31 cellular contexts compared by ENCODE assay signal in the genomic region with DNA sequence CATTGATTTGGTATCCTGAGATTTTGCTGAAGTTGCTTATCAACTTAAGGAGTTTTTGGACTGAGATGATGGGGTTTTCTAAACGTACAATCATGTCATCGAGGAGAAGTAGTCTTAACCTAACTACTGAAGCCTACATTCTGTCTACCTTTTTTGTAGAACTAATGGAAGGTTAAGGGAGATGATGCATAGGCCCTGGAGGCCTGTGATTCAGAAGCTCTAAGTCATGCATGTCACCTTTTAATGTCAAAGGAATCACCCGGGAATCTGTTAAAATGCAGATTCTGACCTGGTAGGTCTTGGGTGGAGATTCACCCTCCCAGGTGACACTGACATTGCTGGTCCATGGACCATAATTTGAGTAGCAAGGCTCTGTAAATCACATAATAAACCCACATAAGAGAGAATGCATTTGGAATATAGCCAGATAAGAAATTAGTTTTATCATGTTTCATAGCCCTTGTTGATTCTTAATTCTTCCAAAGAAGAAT.
"Had no signal": no experiment of that assay in that cellular context is flagged by ENCODE, and none has a peak within 500 bp of the region (broad histone marks: within the 10 kb centered on the region; RNA-seq: fewer than 3 reads in every experiment).

No MANE protein-coding gene starts in this region.

- DNase-seq: activated CD4-positive, alpha-beta memory T cell treated with anti-CD3 and anti-CD28 coated beads, Interleukin-2, amount 10 ng/mL, durations not matched to agents 7 days and 5 days; activated CD4-positive, alpha-beta T cell treated with anti-CD3 and anti-CD28 coated beads, Interleukin-2, amount 10 ng/mL, durations not matched to agents 24 days and 14 days; activated CD4-positive, CD25-positive, alpha-beta regulatory T cell treated with anti-CD3 and anti-CD28 coated beads, Interleukin-2, amount 50 U/mL, for 72 hours; activated CD8-positive, alpha-beta memory T cell treated with anti-CD3 and anti-CD28 coated beads, Interleukin-2, amount 50 U/mL, for 48 hours; activated naive CD8-positive, alpha-beta T cell treated with anti-CD3 and anti-CD28 coated beads, Interleukin-2, amount 50 U/mL, for 24 hours; activated T-cell treated with anti-CD3 and anti-CD28 coated beads, Interleukin-2, amount 50 U/mL, for 24 hours; amygdala; dermis blood vessel endothelial cell; effector CD4-positive, alpha-beta T cell; head of caudate nucleus; hippocampal formation; left colon; naive B cell; nephron progenitor cell; ovary; stimulated activated CD4-positive, alpha-beta T cell treated with anti-CD3 and anti-CD28 coated beads, Interleukin-15, amount 100 ng/mL, for 24 hours; stimulated activated CD4-positive, alpha-beta T cell treated with anti-CD3 and anti-CD28 coated beads, Interleukin-2, amount 100 ng/mL, for 24 hours; stimulated activated naive B cell treated with anti-CD40 and anti-IgM and Interleukin-4, amounts not matched to agents 10 μg/mL and 1 μg/mL and 100 μg/mL, for 72 hours; stomach; T-helper 17 cell; T1000; thyroid gland; upper lobe of left lung had no signal

- H3K4me1 Mint-ChIP-seq: activated CD4-positive, alpha-beta memory T cell treated with anti-CD3 and anti-CD28 coated beads, Interleukin-2, amount 10 ng/mL, durations not matched to agents 7 days and 5 days; activated CD4-positive, alpha-beta T cell treated with anti-CD3 and anti-CD28 coated beads, Interleukin-2, amount 10 ng/mL, durations not matched to agents 24 days and 14 days; activated naive CD4-positive, alpha-beta T cell treated with anti-CD3 and anti-CD28 coated beads, Interleukin-2, amount 50 U/mL, for 24 hours; activated naive CD8-positive, alpha-beta T cell treated with anti-CD3 and anti-CD28 coated beads, Interleukin-2, amount 50 U/mL, for 24 hours; central memory CD8-positive, alpha-beta T cell; mesothelial cell of epicardium; naive B cell; nephron progenitor cell; stimulated activated naive B cell treated with anti-CD40 and anti-IgM and Interleukin-4, amounts not matched to agents 10 μg/mL and 1 μg/mL and 100 μg/mL, for 72 hours had no signal

- H3K36me3 ChIP-seq: ovary had no signal

- H3K4me3 Mint-ChIP-seq: activated CD4-positive, alpha-beta memory T cell treated with anti-CD3 and anti-CD28 coated beads, Interleukin-2, amount 10 ng/mL, durations not matched to agents 7 days and 5 days; activated CD4-positive, alpha-beta T cell treated with anti-CD3 and anti-CD28 coated beads, Interleukin-2, amount 10 ng/mL, durations not matched to agents 24 days and 14 days; activated naive CD4-positive, alpha-beta T cell treated with anti-CD3 and anti-CD28 coated beads, Interleukin-2, amount 50 U/mL, for 24 hours; activated naive CD8-positive, alpha-beta T cell treated with anti-CD3 and anti-CD28 coated beads, Interleukin-2, amount 50 U/mL, for 24 hours; activated T-cell treated with anti-CD3 and anti-CD28 coated beads, Interleukin-2, amount 50 U/mL, for 24 hours; central memory CD8-positive, alpha-beta T cell; mesothelial cell of epicardium; naive B cell; nephron progenitor cell; stimulated activated naive B cell treated with anti-CD40 and anti-IgM and Interleukin-4, amounts not matched to agents 10 μg/mL and 1 μg/mL and 100 μg/mL, for 72 hours; T-helper 17 cell had no signal

- H3K27ac ChIP-seq: breast epithelium, epithelial cell of prostate, gastroesophageal sphincter, ovary, prostate gland, stomach, thyroid gland, upper lobe of left lung, vagina had no signal

- H3K27me3 ChIP-seq: breast epithelium, gastroesophageal sphincter, ovary, stomach, thyroid gland, upper lobe of left lung, vagina had no signal

- ATAC-seq: activated naive CD8-positive, alpha-beta T cell treated with anti-CD3 and anti-CD28 coated beads, Interleukin-2, amount 50 U/mL, for 24 hours; gastroesophageal sphincter; left colon; stimulated activated naive B cell treated with anti-CD40 and anti-IgM and Interleukin-4, amounts not matched to agents 10 μg/mL and 1 μg/mL and 100 μg/mL, for 72 hours; T-helper 17 cell had no signal

- H3K9me3 Mint-ChIP-seq: activated CD4-positive, alpha-beta memory T cell treated with anti-CD3 and anti-CD28 coated beads, Interleukin-2, amount 10 ng/mL, durations not matched to agents 7 days and 5 days; central memory CD8-positive, alpha-beta T cell had no signal

- H3K4me3 ChIP-seq: breast epithelium, gastroesophageal sphincter, ovary, prostate gland, stomach, thyroid gland, upper lobe of left lung, vagina had no signal

- H3K27ac Mint-ChIP-seq: activated CD4-positive, alpha-beta memory T cell treated with anti-CD3 and anti-CD28 coated beads, Interleukin-2, amount 10 ng/mL, durations not matched to agents 7 days and 5 days; activated CD4-positive, alpha-beta T cell treated with anti-CD3 and anti-CD28 coated beads, Interleukin-2, amount 10 ng/mL, durations not matched to agents 24 days and 14 days; activated naive CD4-positive, alpha-beta T cell treated with anti-CD3 and anti-CD28 coated beads, Interleukin-2, amount 50 U/mL, for 24 hours; activated naive CD8-positive, alpha-beta T cell treated with anti-CD3 and anti-CD28 coated beads, Interleukin-2, amount 50 U/mL, for 24 hours; activated T-cell treated with anti-CD3 and anti-CD28 coated beads, Interleukin-2, amount 50 U/mL, for 24 hours; mesothelial cell of epicardium; naive B cell; nephron progenitor cell; stimulated activated naive B cell treated with anti-CD40 and anti-IgM and Interleukin-4, amounts not matched to agents 10 μg/mL and 1 μg/mL and 100 μg/mL, for 72 hours; T-helper 17 cell had no signal

- H3K9me3 ChIP-seq: prostate gland, thyroid gland, upper lobe of left lung, vagina had no signal

- H3K4me1 ChIP-seq: breast epithelium, prostate gland, thyroid gland, upper lobe of left lung, vagina had no signal

- H3K27me3 Mint-ChIP-seq: activated CD4-positive, alpha-beta memory T cell treated with anti-CD3 and anti-CD28 coated beads, Interleukin-2, amount 10 ng/mL, durations not matched to agents 7 days and 5 days; activated CD4-positive, alpha-beta T cell treated with anti-CD3 and anti-CD28 coated beads, Interleukin-2, amount 10 ng/mL, durations not matched to agents 24 days and 14 days; activated naive CD4-positive, alpha-beta T cell treated with anti-CD3 and anti-CD28 coated beads, Interleukin-2, amount 50 U/mL, for 24 hours; activated naive CD8-positive, alpha-beta T cell treated with anti-CD3 and anti-CD28 coated beads, Interleukin-2, amount 50 U/mL, for 24 hours; activated T-cell treated with anti-CD3 and anti-CD28 coated beads, Interleukin-2, amount 50 U/mL, for 24 hours; central memory CD8-positive, alpha-beta T cell; naive B cell; stimulated activated naive B cell treated with anti-CD40 and anti-IgM and Interleukin-4, amounts not matched to agents 10 μg/mL and 1 μg/mL and 100 μg/mL, for 72 hours; T-helper 17 cell had no signal
